8 cellular contexts compared by ENCODE assay signal in genomic region chr4:184386271-184386781, GRCh38.
DNase-seq lines count a peak whose midpoint lies in the region; ATAC-seq, FAIRE-seq and TF ChIP-seq lines count a peak whose summit lies in the region.

No MANE protein-coding gene starts in this region.

- no peaks in the 10 kb centered on the region for H3K27me3 ChIP-seq in K562 (ENCODE audit: control insufficient read depth in 2 of 2, insufficient read depth in 2 of 2, low read length in 2 of 2)
- H3K27me3 ChIP-seq in layer of hippocampus (ENCODE audit: control insufficient read depth, insufficient read depth, low read length): no peaks in the 10 kb centered on the region
- no peaks in the 10 kb centered on the region for H3K27me3 ChIP-seq in transverse colon

- in situ Hi-C loops in K562 (cut with MboI): no loop called here
- in situ Hi-C loops in transverse colon (cut with MboI; ENCODE audit: low pct_ligation_motif_present in 1 of 4, low pct_unique_long_range_greater_than_20kb in 1 of 4, low sequenced_read_pairs in 3 of 4): no loop called here

- CTCF ChIA-PET in K562 (lab: Yijun Ruan, JAX; ENCODE audit: low intra/inter-chr PET ratio): no interaction called here

- no peaks in the 10 kb centered on the region for H3K27me3 Mint-ChIP-seq in T-helper 2 cell treated with Interferon-gamma antibody and Interleukin-4, amounts not matched to agents 5 μg/mL and 100 μg/mL, for 36 hours (ENCODE audit: low read depth)

- FAIRE-seq in K562 (lab: Jason Lieb, UNC): peak; percentile 91

- H3K4me1 Mint-ChIP-seq in T-helper 2 cell treated with Interferon-gamma antibody and Interleukin-4, amounts not matched to agents 5 μg/mL and 100 μg/mL, for 36 hours (ENCODE audit: low read depth): peaks cover 50% of the 10 kb centered on the region

- no peak for TF ChIP-seq RAD21 in K562 (CRISPR knock-in tag; conservative IDR thresholded peaks at IDR 0.05 in 1 of 2, IDR thresholded peaks at IDR 0.05 in 1 of 2)

- H3K4me3 Mint-ChIP-seq in T-helper 2 cell treated with Interferon-gamma antibody and Interleukin-4, amounts not matched to agents 5 μg/mL and 100 μg/mL, for 36 hours: no peak overlapping the region

- peak overlapping the region; percentile 74 for H3K4me2 ChIP-seq in K562 (ENCODE audit: insufficient read depth, low read length)

- H3K27ac ChIP-seq in K562 (ENCODE audit: extremely low read depth, low read depth, low read length): peak overlapping the region; percentile 70
- H3K27ac ChIP-seq in layer of hippocampus (ENCODE audit: low read depth, low read length): peak overlapping the region; percentile 17
- peak overlapping the region; percentile 83 to 92 (median 90) for H3K27ac ChIP-seq in transverse colon

- no peaks in the 10 kb centered on the region for H4K20me1 ChIP-seq in K562 (replicated peaks; ENCODE audit: control insufficient read depth, insufficient read depth, low read length)

- no peak for DNase-seq in T-helper 2 cell treated with Interferon-gamma antibody and Interleukin-4, amounts not matched to agents 5 μg/mL and 100 μg/mL, for 36 hours (ENCODE audit: low spot score)
- DNase-seq in T-helper 2 cell (no peak), K562 (ENCODE audit: extremely low read depth in 1 of 4, low spot score in 3 of 4) (peak; percentile 84 to 89 (median 84)), transverse colon (peak; percentile 82), A172 (ENCODE audit: low spot score) (no peak)

- no peaks in the 10 kb centered on the region for H3K79me2 ChIP-seq in K562 (ENCODE audit: control insufficient read depth, insufficient read depth, low read length)

- peak overlapping the region; percentile 71 for H2AFZ ChIP-seq in K562 (ENCODE audit: low read depth, low read length)

- H3K9me1 ChIP-seq in K562 (ENCODE audit: control insufficient read depth, insufficient read depth, low read length): no peaks in the 10 kb centered on the region

- H3K4me1 ChIP-seq in K562 (replicated peaks in 1 of 2; ENCODE audit: control insufficient read depth in 2 of 2, insufficient read depth in 2 of 2, low read length in 2 of 2) (peaks cover 30 to 54% of the 10 kb centered on the region in 2 experiments), transverse colon (peaks cover 39 to 66% (median 51%) of the 10 kb centered on the region in 4 donors)

- TF ChIP-seq EP300 in K562 (IDR thresholded peaks at IDR 0.05; ENCODE audit: low read length) (peak; percentile 88), transverse colon (IDR thresholded peaks at IDR 0.05; ENCODE audit: low read depth) (no peak)

- no peaks in the 10 kb centered on the region for H3K9me3 ChIP-seq in K562 (replicated peaks; ENCODE audit: control insufficient read depth, insufficient read depth, low read depth, low read length)
- H3K9me3 ChIP-seq in transverse colon: no peaks in the 10 kb centered on the region

- intact Hi-C loops in K562 (cut with micrococcal nuclease) (loop anchor here (1.0 to 5.0 kb wide), 2 partner anchors 88 to 151 kb away; partner anchors contain the start of gene IRF2), transverse colon (cut with DNase I; ENCODE audit: low total_unique reads) (no loop called here)

- POLR2A ChIA-PET in K562 (lab: Yijun Ruan, JAX): interaction anchor here (0.7 kb wide), 1 partner anchor 896 kb away, joined by 3 read pairs; no protein-coding TSS in a partner anchor

- 3% methylated on average over 10 of the region's 10 CpGs for WGBS in K562 (ENCODE audit: insufficient coverage, low coverage, missing lambda C conversion rate)
- WGBS in transverse colon (ENCODE audit: low coverage in 1 of 2), 2 donors: 43 to 51% methylated on average over 2 to 10 of the region's 10 CpGs

- no peak for TF ChIP-seq CTCF in K562 (IDR thresholded peaks at IDR 0.05 in 2 of 3, conservative IDR thresholded peaks at IDR 0.05 in 1 of 3; ENCODE audit: insufficient read depth in 2 of 3, low read depth in 1 of 3, low read length in 3 of 3)
- no peak for TF ChIP-seq CTCF in transverse colon (IDR thresholded peaks at IDR 0.05)

- no peaks in the 10 kb centered on the region for H3K9me3 Mint-ChIP-seq in T-helper 2 cell treated with Interferon-gamma antibody and Interleukin-4, amounts not matched to agents 5 μg/mL and 100 μg/mL, for 36 hours

- H3K36me3 ChIP-seq in K562 (ENCODE audit: control insufficient read depth, insufficient read depth, low read length) (peaks cover 12% of the 10 kb centered on the region; the same call in 2 of the 3 replicates), transverse colon (peaks cover 0 to 32% (median 7%) of the 10 kb centered on the region in 4 donors)

- H3K9ac ChIP-seq in K562 (ENCODE audit: insufficient read depth in 1 of 2, low read depth in 2 of 2, low read length in 2 of 2): peak overlapping the region in 1 of 2 experiments; percentile 52; a peak in 3 of 4 replicates

- H3K27ac Mint-ChIP-seq in T-helper 2 cell treated with Interferon-gamma antibody and Interleukin-4, amounts not matched to agents 5 μg/mL and 100 μg/mL, for 36 hours: peak overlapping the region; percentile 9

- no TSS peak for BruUV-seq in K562 (replicated peaks; lab: Mats Ljungman, UMichigan)

- peak; percentile 87 for ATAC-seq in K562
- ATAC-seq in GM18498 (IDR thresholded peaks at IDR 0.05; ENCODE audit: unreplicated experiment): no peak
- ATAC-seq in GM18505 (IDR thresholded peaks at IDR 0.05; ENCODE audit: unreplicated experiment): no peak

- H3K4me3 ChIP-seq in K562 (no peak overlapping the region; the same call in 1 of the 2 replicates), transverse colon (peak overlapping the region in 1 of 4 donors; percentile 10)

- TF ChIP-seq POLR2A in K562 (conservative IDR thresholded peaks at IDR 0.05) (no peak; the same call in 1 of the 2 replicates), transverse colon (IDR thresholded peaks at IDR 0.05) (peak; percentile 45), GM18505 (IDR thresholded peaks at IDR 0.05; ENCODE audit: borderline replicate concordance, extremely low read depth, insufficient read depth, insufficient read length) (no peak)

- H3K36me3 Mint-ChIP-seq in T-helper 2 cell treated with Interferon-gamma antibody and Interleukin-4, amounts not matched to agents 5 μg/mL and 100 μg/mL, for 36 hours (ENCODE audit: low read depth): peaks cover 67% of the 10 kb centered on the region

TF ChIP-seq in K562, 482 proteins besides CTCF, POLR2A, EP300 and RAD21 (continues in another document):
- peak; percentile 75 for TF ChIP-seq SOX6 (IDR thresholded peaks at IDR 0.05)
- TF ChIP-seq DEAF1 (CRISPR knock-in tag; IDR thresholded peaks at IDR 0.05): 0 out of 2 replicates have a peak, but pooled peaks have one; percentile 17
- TF ChIP-seq SMARCE1 (IDR thresholded peaks at IDR 0.05): peak; percentile 55
- no peak for TF ChIP-seq PRPF4 (IDR thresholded peaks at IDR 0.05; ENCODE audit: insufficient read depth, low read depth, low read length, poor library complexity, severe bottlenecking)
- TF ChIP-seq AFF1 (IDR thresholded peaks at IDR 0.05; ENCODE audit: low read depth in 1 of 2, partially characterized antibody in 2 of 2): peak in 1 of 2 experiments; percentile 43
- TF ChIP-seq NFIC (IDR thresholded peaks at IDR 0.05): peak; percentile 59
- TF ChIP-seq FOSL1 (tag; conservative IDR thresholded peaks at IDR 0.05): peak; percentile 76
- peak in 1 of 2 experiments; percentile 69; a peak in 1 of 4 replicates for TF ChIP-seq TBL1XR1 (IDR thresholded peaks at IDR 0.05; ENCODE audit: low read length in 2 of 2)

Comparison
In these comparisons a context has a peak if more than half of its experiments do, and no peak if none do; other contexts are left out.
1. DNase-seq: peak in K562 (4 of 4) and transverse colon (single experiment); none in T-helper 2 cell treated with Interferon-gamma antibody and Interleukin-4, amounts not matched to agents 5 μg/mL and 100 μg/mL, for 36 hours (single experiment), T-helper 2 cell (0 of 5) and A172 (single experiment).
2. H3K27ac ChIP-seq: peak in every context shown above with its lines; median percentile 90 in transverse colon; 70 in K562; 17 in layer of hippocampus.